ENCODE assay signal across 20 cellular contexts in genomic region chr1:228170666-228171065, GRCh38. TPM values are rescaled to one million over a fixed set of nuclear protein-coding genes. Genes with fewer than 3 reads are reported as not detected.
DNase-seq lines count a peak whose midpoint lies in the region; ATAC-seq and TF ChIP-seq lines count a peak whose summit lies in the region.
"Had no signal": no experiment of that assay in that cellular context is flagged by ENCODE, and none has a peak within 500 bp of the region (broad histone marks: within the 10 kb centered on the region; RNA-seq: fewer than 3 reads in every experiment).

No MANE protein-coding gene starts in this region.

- H3K4me1 Mint-ChIP-seq in activated naive CD4-positive, alpha-beta T cell treated with anti-CD3 and anti-CD28 coated beads for 36 hours (ENCODE audit: low read depth): peaks cover 20% of the 10 kb centered on the region

- H3K36me3 Mint-ChIP-seq in activated naive CD4-positive, alpha-beta T cell treated with anti-CD3 and anti-CD28 coated beads, Interleukin-2, amount 50 U/mL, for 72 hours: no peaks in the 10 kb centered on the region
- H3K36me3 Mint-ChIP-seq in activated naive CD4-positive, alpha-beta T cell treated with anti-CD3 and anti-CD28 coated beads for 36 hours (ENCODE audit: low read depth): no peaks in the 10 kb centered on the region

- TF ChIP-seq CTCF in RWPE1 (conservative IDR thresholded peaks at IDR 0.05; ENCODE audit: low read depth) (no peak), lower lobe of right lung (IDR thresholded peaks at IDR 0.05) (no peak), spleen (IDR thresholded peaks at IDR 0.05 in 8 of 11, conservative IDR thresholded peaks at IDR 0.05 in 3 of 11) (no peak)

- intact Hi-C loops in activated naive CD4-positive, alpha-beta T cell treated with anti-CD3 and anti-CD28 coated beads for 36 hours (cut with micrococcal nuclease): no loop called here
- intact Hi-C loops in lower lobe of right lung (cut with DNase I): no loop called here
- intact Hi-C loops in spleen (cut with DNase I; ENCODE audit: low total_unique reads): no loop called here
- intact Hi-C loops in left ventricle myocardium superior (cut with micrococcal nuclease): no loop called here

- POLR2A ChIA-PET in RWPE1 (lab: Yijun Ruan, JAX; ENCODE audit: low non-redundant PET): no interaction called here

- H3K9me3 Mint-ChIP-seq in activated naive CD4-positive, alpha-beta T cell treated with anti-CD3 and anti-CD28 coated beads, Interleukin-2, amount 50 U/mL, for 72 hours: no peaks in the 10 kb centered on the region
- H3K9me3 Mint-ChIP-seq in activated naive CD4-positive, alpha-beta T cell treated with anti-CD3 and anti-CD28 coated beads for 36 hours: no peaks in the 10 kb centered on the region
- H3K9me3 Mint-ChIP-seq: GM23338, IgD-negative memory B cell had no signal

- H3K27me3 Mint-ChIP-seq in activated naive CD4-positive, alpha-beta T cell treated with anti-CD3 and anti-CD28 coated beads for 36 hours (ENCODE audit: low read depth): no peaks in the 10 kb centered on the region
- H3K27me3 Mint-ChIP-seq: CD4-positive, alpha-beta memory T cell; IgD-negative memory B cell had no signal

- no peak for DNase-seq in activated naive CD4-positive, alpha-beta T cell treated with anti-CD3 and anti-CD28 coated beads, Interleukin-2, amount 50 U/mL, for 72 hours (ENCODE audit: low spot score in 2 of 2)
- no peak for DNase-seq in activated naive CD4-positive, alpha-beta T cell treated with anti-CD3 and anti-CD28 coated beads for 36 hours
- DNase-seq in RWPE1 (ENCODE audit: low spot score) (no peak), lower lobe of right lung (peak; percentile 19), spleen (peak; percentile 66), DMS53 (lab: John Stamatoyannopoulos, UW) (no peak), left ventricle myocardium superior (no peak)
- no peak for DNase-seq in effector memory CD4-positive, alpha-beta T cell
- DNase-seq: BE2C; CD4-positive, alpha-beta memory T cell; EL; Karpas-422; NCI-H1105; NCI-H2081 treated with DMSO at 0.1 percent for 48 hours; NCI-H446 treated with DMSO at 0.1 percent for 48 hours; NK-92 treated with Interleukin-12 subunit alpha and Interleukin-12 subunit beta, amount 100 ng/mL, for 24 hours had no signal

- 80 to 94% (median 85%) methylated on average over 6 to 7 of the region's 7 CpGs for WGBS in spleen, 5 donors

- peak overlapping the region; percentile 54 to 70 for H3K27ac Mint-ChIP-seq in activated naive CD4-positive, alpha-beta T cell treated with anti-CD3 and anti-CD28 coated beads, Interleukin-2, amount 50 U/mL, for 72 hours
- no peak overlapping the region for H3K27ac Mint-ChIP-seq in activated naive CD4-positive, alpha-beta T cell treated with anti-CD3 and anti-CD28 coated beads for 36 hours
- H3K27ac Mint-ChIP-seq: GM23338, IgD-negative memory B cell had no signal

- peaks cover 31% of the 10 kb centered on the region for H3K4me1 ChIP-seq in lower lobe of right lung
- peaks cover 0 to 57% (median 11%) of the 10 kb centered on the region in 6 donors for H3K4me1 ChIP-seq in spleen
- H3K4me1 ChIP-seq in effector memory CD4-positive, alpha-beta T cell (ENCODE audit: control insufficient read depth, insufficient read depth, low read length, poor library complexity, severe bottlenecking): peaks cover 8% of the 10 kb centered on the region
- H3K4me1 ChIP-seq: BE2C had no signal

- CTCF ChIA-PET in activated naive CD4-positive, alpha-beta T cell treated with anti-CD3 and anti-CD28 coated beads for 36 hours (lab: Charles Lee): interaction anchor here (1.1 kb wide), 1 partner anchor 9 kb away, joined by 3 read pairs; no protein-coding TSS in a partner anchor
- CTCF ChIA-PET in RWPE1 (lab: Yijun Ruan, JAX): no interaction called here

- TF ChIP-seq POLR2A in spleen (IDR thresholded peaks at IDR 0.05): no peak

- no peak for ATAC-seq in activated naive CD4-positive, alpha-beta T cell treated with anti-CD3 and anti-CD28 coated beads, Interleukin-2, amount 50 U/mL, for 72 hours
- ATAC-seq in lower lobe of right lung (no peak), left ventricle myocardium superior (no peak)
- ATAC-seq: GM23338, Right ventricle myocardium inferior had no signal

- H3K9me3 ChIP-seq in lower lobe of right lung: no peaks in the 10 kb centered on the region
- H3K9me3 ChIP-seq in spleen: peaks cover 0 to 4% (median 0%) of the 10 kb centered on the region in 8 donors
- no peaks in the 10 kb centered on the region for H3K9me3 ChIP-seq in effector memory CD4-positive, alpha-beta T cell (ENCODE audit: control insufficient read depth, low read length)
- H3K9me3 ChIP-seq: BE2C, Peyer's patch had no signal

- no peaks in the 10 kb centered on the region for H3K27me3 ChIP-seq in lower lobe of right lung (ENCODE audit: low read depth)
- no peaks in the 10 kb centered on the region for H3K27me3 ChIP-seq in spleen (replicated peaks in 1 of 7)
- H3K27me3 ChIP-seq in effector memory CD4-positive, alpha-beta T cell (replicated peaks; ENCODE audit: control insufficient read depth, insufficient read depth, low read length, poor library complexity, severe bottlenecking): no peaks in the 10 kb centered on the region
- H3K27me3 ChIP-seq: BE2C, Peyer's patch had no signal

- H3K27ac ChIP-seq in RWPE1 (peak overlapping the region; percentile 24), lower lobe of right lung (no peak overlapping the region), spleen (no peak overlapping the region)
- H3K27ac ChIP-seq in effector memory CD4-positive, alpha-beta T cell (ENCODE audit: insufficient read depth, low read length, poor library complexity, severe bottlenecking): no peak overlapping the region
- H3K27ac ChIP-seq: Peyer's patch had no signal

- H3K36me3 ChIP-seq in lower lobe of right lung (peaks cover 17% of the 10 kb centered on the region), spleen (peaks cover 5 to 32% (median 8%) of the 10 kb centered on the region in 6 donors)
- peaks cover 15% of the 10 kb centered on the region for H3K36me3 ChIP-seq in effector memory CD4-positive, alpha-beta T cell (ENCODE audit: control insufficient read depth, insufficient read depth, low read length)

- no peak overlapping the region for H3K4me3 Mint-ChIP-seq in activated naive CD4-positive, alpha-beta T cell treated with anti-CD3 and anti-CD28 coated beads for 36 hours
- H3K4me3 Mint-ChIP-seq: CD4-positive, alpha-beta memory T cell; GM23338 had no signal

- H3K4me3 ChIP-seq in lower lobe of right lung (no peak overlapping the region), spleen (no peak overlapping the region)
- no peak overlapping the region for H3K4me3 ChIP-seq in effector memory CD4-positive, alpha-beta T cell (ENCODE audit: insufficient read depth, low read depth, low read length, poor library complexity, severe bottlenecking)
- H3K4me3 ChIP-seq: GM23338, Peyer's patch had no signal

RNA-seq across cellular contexts. Expression of gene IBA57, which starts 5.1 kb away (rescaled TPM):
- 10 to 100 TPM in 1 of 2 donors, 1 to 10 TPM in 1; 3.2 to 12.8 TPM for total RNA-seq in activated naive CD4-positive, alpha-beta T cell treated with anti-CD3 and anti-CD28 coated beads, Interleukin-2, amount 50 U/mL, for 72 hours
- 1 to 10 TPM; 4.9 to 5.5 TPM for total RNA-seq in activated naive CD4-positive, alpha-beta T cell treated with anti-CD3 and anti-CD28 coated beads for 36 hours
- 10.7 TPM for total RNA-seq in lower lobe of right lung
- 10 to 100 TPM in 5 of 7 donors, 1 to 10 TPM in 2; 7.1 to 14.7 (median 11.6) TPM for total RNA-seq in spleen
- polyA plus RNA-seq in spleen: 1 to 10 TPM in 2 of 3 donors, under 1 TPM in 1; 0.59 to 4.3 (median 1.1) TPM
- total RNA-seq in left ventricle myocardium superior: 11.2 TPM

RNA-seq across cellular contexts. Expression of gene GJC2, which starts 20.9 kb away (rescaled TPM):
- under 1 TPM; 0.16 to 0.86 TPM for total RNA-seq in activated naive CD4-positive, alpha-beta T cell treated with anti-CD3 and anti-CD28 coated beads, Interleukin-2, amount 50 U/mL, for 72 hours
- total RNA-seq in activated naive CD4-positive, alpha-beta T cell treated with anti-CD3 and anti-CD28 coated beads for 36 hours: under 1 TPM; 0.17 to 0.25 TPM
- total RNA-seq in lower lobe of right lung: 6.0 TPM
- 1 to 10 TPM in 6 of 7 donors, under 1 TPM in 1; 0.94 to 3.5 (median 2.4) TPM for total RNA-seq in spleen
- polyA plus RNA-seq in spleen: under 1 TPM; 0.35 to 0.96 (median 0.67) TPM
- total RNA-seq in left ventricle myocardium superior: 1.7 TPM
- polyA plus RNA-seq: CD4-positive, alpha-beta memory T cell; IgD-negative memory B cell had no signal

RNA-seq across cellular contexts. Expression of gene GUK1, which starts 30.6 kb away (rescaled TPM):
- 100 to 1,000 TPM; 206 to 293 TPM for total RNA-seq in activated naive CD4-positive, alpha-beta T cell treated with anti-CD3 and anti-CD28 coated beads, Interleukin-2, amount 50 U/mL, for 72 hours
- total RNA-seq in activated naive CD4-positive, alpha-beta T cell treated with anti-CD3 and anti-CD28 coated beads for 36 hours: 100 to 1,000 TPM; 206 TPM
- 192 TPM for total RNA-seq in lower lobe of right lung
- 100 to 1,000 TPM; 167 to 218 (median 186) TPM for total RNA-seq in spleen
- polyA plus RNA-seq in spleen: 100 to 1,000 TPM; 279 to 499 (median 316) TPM
- total RNA-seq in left ventricle myocardium superior: 175 TPM

RNA-seq across cellular contexts. Expression of gene OBSCN, which starts 37.2 kb away (rescaled TPM):
- total RNA-seq in activated naive CD4-positive, alpha-beta T cell treated with anti-CD3 and anti-CD28 coated beads, Interleukin-2, amount 50 U/mL, for 72 hours: 10 to 100 TPM; 20.8 to 37.5 TPM
- 10 to 100 TPM; 11.5 to 13.5 TPM for total RNA-seq in activated naive CD4-positive, alpha-beta T cell treated with anti-CD3 and anti-CD28 coated beads for 36 hours
- 35.6 TPM for total RNA-seq in lower lobe of right lung
- total RNA-seq in spleen: 10 to 100 TPM; 35.3 to 71.7 (median 46.0) TPM
- polyA plus RNA-seq in spleen: 10 to 100 TPM; 12.6 to 31.6 (median 23.3) TPM
- total RNA-seq in left ventricle myocardium superior: 316 TPM

Comparison
In these comparisons a context has a peak if more than half of its experiments do, and no peak if none do; other contexts are left out.
1. DNase-seq: peak in lower lobe of right lung (single experiment) and spleen (single experiment); none in activated naive CD4-positive, alpha-beta T cell treated with anti-CD3 and anti-CD28 coated beads, Interleukin-2, amount 50 U/mL, for 72 hours (0 of 2), activated naive CD4-positive, alpha-beta T cell treated with anti-CD3 and anti-CD28 coated beads for 36 hours (single experiment), RWPE1 (single experiment), effector memory CD4-positive, alpha-beta T cell (0 of 3), DMS53 (single experiment) and left ventricle myocardium superior (single experiment).